In the genomic region with DNA sequence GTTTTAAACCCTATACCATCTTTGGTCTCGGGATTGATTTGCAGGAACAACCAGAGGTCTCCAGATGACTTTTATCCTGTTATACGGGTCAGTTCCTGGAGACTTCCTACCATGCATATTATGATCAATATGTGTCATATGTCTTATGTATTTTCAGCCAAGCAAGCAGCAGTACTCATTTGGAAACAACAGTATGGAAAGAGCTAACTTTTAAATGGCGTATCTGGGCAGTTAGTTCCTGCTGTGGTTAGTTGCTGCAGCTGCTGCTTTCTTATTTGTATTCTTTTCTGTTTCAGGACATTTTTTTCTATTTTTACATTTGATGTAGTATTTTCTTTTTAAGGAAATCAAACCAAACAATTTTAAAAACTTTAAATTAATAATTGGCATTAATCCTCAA, we compare ENCODE assay signal across 28 cellular contexts.
DNase-seq lines count a peak whose midpoint lies in the region; ATAC-seq and TF ChIP-seq lines count a peak whose summit lies in the region.
"Had no signal": no experiment of that assay in that cellular context is flagged by ENCODE, and none has a peak within 500 bp of the region (broad histone marks: within the 10 kb centered on the region; RNA-seq: fewer than 3 reads in every experiment).

No MANE protein-coding gene starts in this region.

- peak overlapping the region; percentile 30 for H3K9ac ChIP-seq in MM.1S (ENCODE audit: low read length)

- no peak overlapping the region for H3K27ac Mint-ChIP-seq in naive thymus-derived CD8-positive, alpha-beta T cell
- H3K27ac Mint-ChIP-seq: activated B cell treated with CpG ODN at 0.5 μM for 24 hours; activated CD4-positive, alpha-beta memory T cell treated with anti-CD3 and anti-CD28 coated beads, Interleukin-2, amount 10 ng/mL, durations not matched to agents 7 days and 5 days; activated naive CD4-positive, alpha-beta T cell treated with anti-CD3 and anti-CD28 coated beads, Interleukin-2, amount 50 U/mL, for 24 hours; CD8-positive, alpha-beta T cell; mesothelial cell of epicardium; nephron; T-helper 2 cell treated with Interferon-gamma antibody and Interleukin-4, amounts not matched to agents 5 μg/mL and 100 μg/mL, for 36 hours; type B pancreatic cell had no signal

- peak overlapping the region; percentile 74; the same call in 1 of the 2 replicates for H3K27ac ChIP-seq in MM.1S (ENCODE audit: low read length)
- H3K27ac ChIP-seq in brain microvascular endothelial cell, result no peak overlapping the region
- H3K27ac ChIP-seq: ascending aorta, SJSA1 had no signal

- peak; percentile 67 for DNase-seq in MM.1S
- no peak for DNase-seq in brain microvascular endothelial cell
- DNase-seq in naive thymus-derived CD8-positive, alpha-beta T cell, result no peak
- DNase-seq in NCI-H2196 (lab: John Stamatoyannopoulos, UW; ENCODE audit: unreplicated experiment), result no peak
- DNase-seq in SHP77 (lab: John Stamatoyannopoulos, UW), result no peak
- DNase-seq: activated B cell treated with CpG ODN at 0.5 μM for 24 hours; activated CD4-positive, alpha-beta memory T cell treated with anti-CD3 and anti-CD28 coated beads, Interleukin-2, amount 10 ng/mL, durations not matched to agents 7 days and 5 days; activated T-cell treated with anti-CD3 and anti-CD28 coated beads, Interleukin-2, amount 50 U/mL, for 1 hour; CD8-positive, alpha-beta T cell; cerebellar nuclear complex; DMS79; glutamatergic neuron; GOT3; MG63; NCI-H1694 treated with DMSO at 0.1 percent for 48 hours; NCI-H345; stimulated activated CD4-positive, alpha-beta T cell treated with anti-CD3 and anti-CD28 coated beads, Interleukin-2, amount 100 ng/mL, for 48 hours had no signal

- H2AFZ ChIP-seq in MM.1S (ENCODE audit: low read length), result peak overlapping the region; percentile 54; the same call in 1 of the 2 replicates

- H3K4me1 Mint-ChIP-seq in naive thymus-derived CD8-positive, alpha-beta T cell, result no peaks in the 10 kb centered on the region
- H3K4me1 Mint-ChIP-seq: activated B cell treated with CpG ODN at 0.5 μM for 24 hours; activated CD4-positive, alpha-beta memory T cell treated with anti-CD3 and anti-CD28 coated beads, Interleukin-2, amount 10 ng/mL, durations not matched to agents 7 days and 5 days; activated naive CD4-positive, alpha-beta T cell treated with anti-CD3 and anti-CD28 coated beads, Interleukin-2, amount 50 U/mL, for 24 hours; nephron had no signal

- H3K79me2 ChIP-seq in MM.1S (ENCODE audit: low read length), result no peaks in the 10 kb centered on the region

- no peaks in the 10 kb centered on the region for H4K20me1 ChIP-seq in MM.1S (ENCODE audit: insufficient read depth, low read length)

- peak; percentile 80 for ATAC-seq in GM18870 (IDR thresholded peaks at IDR 0.05; ENCODE audit: unreplicated experiment)
- ATAC-seq in GM21786 (IDR thresholded peaks at IDR 0.05; ENCODE audit: unreplicated experiment), result peak; percentile 49
- ATAC-seq in HG03066 (IDR thresholded peaks at IDR 0.05; ENCODE audit: low read depth, unreplicated experiment), result peak; percentile 70
- ATAC-seq in naive thymus-derived CD8-positive, alpha-beta T cell, result no peak
- ATAC-seq: CD8-positive, alpha-beta T cell; left lobe of liver had no signal

- H3K9me3 ChIP-seq in MM.1S (replicated peaks; ENCODE audit: insufficient read depth, low read length), result no peaks in the 10 kb centered on the region
- H3K9me3 ChIP-seq: ascending aorta, MG63, SJSA1 had no signal

- H3K36me3 ChIP-seq in MM.1S (replicated peaks; ENCODE audit: insufficient read depth, low read length) (no peaks in the 10 kb centered on the region), brain microvascular endothelial cell (replicated peaks) (no peaks in the 10 kb centered on the region)
- H3K36me3 ChIP-seq: ascending aorta, MG63, SJSA1 had no signal

- no peaks in the 10 kb centered on the region for H3K27me3 Mint-ChIP-seq in naive thymus-derived CD8-positive, alpha-beta T cell
- H3K27me3 Mint-ChIP-seq: activated B cell treated with CpG ODN at 0.5 μM for 24 hours; activated CD4-positive, alpha-beta memory T cell treated with anti-CD3 and anti-CD28 coated beads, Interleukin-2, amount 10 ng/mL, durations not matched to agents 7 days and 5 days; activated naive CD4-positive, alpha-beta T cell treated with anti-CD3 and anti-CD28 coated beads, Interleukin-2, amount 50 U/mL, for 24 hours; type B pancreatic cell had no signal

- H3F3A ChIP-seq in MM.1S (ENCODE audit: insufficient read depth, low read length), result peaks cover 17% of the 10 kb centered on the region

- no peak overlapping the region for H3K4me3 Mint-ChIP-seq in naive thymus-derived CD8-positive, alpha-beta T cell
- H3K4me3 Mint-ChIP-seq: activated B cell treated with CpG ODN at 0.5 μM for 24 hours; activated CD4-positive, alpha-beta memory T cell treated with anti-CD3 and anti-CD28 coated beads, Interleukin-2, amount 10 ng/mL, durations not matched to agents 7 days and 5 days; activated naive CD4-positive, alpha-beta T cell treated with anti-CD3 and anti-CD28 coated beads, Interleukin-2, amount 50 U/mL, for 24 hours; CD8-positive, alpha-beta T cell; mesothelial cell of epicardium; nephron; T-helper 2 cell treated with Interferon-gamma antibody and Interleukin-4, amounts not matched to agents 5 μg/mL and 100 μg/mL, for 36 hours; type B pancreatic cell had no signal

- peaks cover 0 to 3% (median 0%) of the 10 kb centered on the region in 9 donors for H3K9me3 Mint-ChIP-seq in naive thymus-derived CD8-positive, alpha-beta T cell
- H3K9me3 Mint-ChIP-seq: activated B cell treated with CpG ODN at 0.5 μM for 24 hours; activated CD4-positive, alpha-beta memory T cell treated with anti-CD3 and anti-CD28 coated beads, Interleukin-2, amount 10 ng/mL, durations not matched to agents 7 days and 5 days; CD8-positive, alpha-beta T cell; mesothelial cell of epicardium; nephron; T-helper 2 cell treated with Interferon-gamma antibody and Interleukin-4, amounts not matched to agents 5 μg/mL and 100 μg/mL, for 36 hours; type B pancreatic cell had no signal

- H3K4me2 ChIP-seq in MM.1S (ENCODE audit: low read depth, low read length), result peak overlapping the region; percentile 69; the same call in 1 of the 2 replicates

- H3K36me3 Mint-ChIP-seq in naive thymus-derived CD8-positive, alpha-beta T cell, result no peaks in the 10 kb centered on the region
- H3K36me3 Mint-ChIP-seq: activated naive CD4-positive, alpha-beta T cell treated with anti-CD3 and anti-CD28 coated beads, Interleukin-2, amount 50 U/mL, for 24 hours; CD8-positive, alpha-beta T cell; mesothelial cell of epicardium; type B pancreatic cell had no signal

- H3K27me3 ChIP-seq in MM.1S (replicated peaks; ENCODE audit: insufficient read depth, low read length) (no peaks in the 10 kb centered on the region), brain microvascular endothelial cell (replicated peaks) (no peaks in the 10 kb centered on the region)
- H3K27me3 ChIP-seq: ascending aorta, MG63, SJSA1 had no signal

- in situ Hi-C loops in brain microvascular endothelial cell (cut with HindIII; ENCODE audit: low pct_ligation_motif_present, low sequenced_read_pairs), result no loop called here

- H3K4me1 ChIP-seq in MM.1S (ENCODE audit: low read length), result peaks cover 27% of the 10 kb centered on the region
- H3K4me1 ChIP-seq: ascending aorta, SJSA1 had no signal

- TF ChIP-seq CTCF in MM.1S (IDR thresholded peaks at IDR 0.05; ENCODE audit: low read length) (no peak), brain microvascular endothelial cell (IDR thresholded peaks at IDR 0.05; ENCODE audit: low read depth, low read length, missing control alignments) (no peak)

- H3K4me3 ChIP-seq in MM.1S (ENCODE audit: low read length), result peak overlapping the region; percentile 21
- no peak overlapping the region for H3K4me3 ChIP-seq in brain microvascular endothelial cell (ENCODE audit: low read depth, low read length)
- H3K4me3 ChIP-seq: ascending aorta, MG63, SJSA1 had no signal

- POLR2A ChIA-PET in naive thymus-derived CD8-positive, alpha-beta T cell (lab: Charles Lee), result no interaction called here

- no peaks in the 10 kb centered on the region for H3K9me2 ChIP-seq in MM.1S (replicated peaks; ENCODE audit: insufficient read depth, low read length)

Comparison
In these comparisons a context has a peak if more than half of its experiments do, and no peak if none do; other contexts are left out.
1. ATAC-seq: peak in GM18870 (single experiment), GM21786 (single experiment) and HG03066 (single experiment); none in naive thymus-derived CD8-positive, alpha-beta T cell (0 of 2).